Comparison of ENCODE assay signal across 1 cellular context in the genomic region with DNA sequence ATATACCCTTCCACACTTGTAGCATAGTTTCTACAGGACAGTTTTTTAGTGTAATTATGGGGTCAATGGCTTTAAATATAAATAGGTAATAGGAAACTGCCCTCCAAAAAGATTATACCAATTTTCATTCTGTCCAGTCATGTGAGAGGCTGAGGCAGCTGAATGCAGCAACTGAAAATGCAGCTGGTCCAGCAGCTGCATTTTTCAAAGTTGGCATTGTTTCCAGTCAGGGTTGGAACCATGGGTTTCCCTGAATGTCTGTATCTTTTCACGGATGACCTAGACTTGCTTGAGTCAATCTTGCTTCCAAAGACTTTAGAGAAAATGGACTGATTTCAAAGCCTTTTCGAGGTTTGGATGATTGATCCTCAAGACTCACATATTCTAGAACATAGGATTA.
TF ChIP-seq lines count a peak whose summit lies in the region.

No MANE protein-coding gene starts in this region.

TF ChIP-seq in A549, 52 proteins besides CTCF, POLR2A, EP300 and RAD21 (continued from another document):
- TF ChIP-seq, protein P1, sequence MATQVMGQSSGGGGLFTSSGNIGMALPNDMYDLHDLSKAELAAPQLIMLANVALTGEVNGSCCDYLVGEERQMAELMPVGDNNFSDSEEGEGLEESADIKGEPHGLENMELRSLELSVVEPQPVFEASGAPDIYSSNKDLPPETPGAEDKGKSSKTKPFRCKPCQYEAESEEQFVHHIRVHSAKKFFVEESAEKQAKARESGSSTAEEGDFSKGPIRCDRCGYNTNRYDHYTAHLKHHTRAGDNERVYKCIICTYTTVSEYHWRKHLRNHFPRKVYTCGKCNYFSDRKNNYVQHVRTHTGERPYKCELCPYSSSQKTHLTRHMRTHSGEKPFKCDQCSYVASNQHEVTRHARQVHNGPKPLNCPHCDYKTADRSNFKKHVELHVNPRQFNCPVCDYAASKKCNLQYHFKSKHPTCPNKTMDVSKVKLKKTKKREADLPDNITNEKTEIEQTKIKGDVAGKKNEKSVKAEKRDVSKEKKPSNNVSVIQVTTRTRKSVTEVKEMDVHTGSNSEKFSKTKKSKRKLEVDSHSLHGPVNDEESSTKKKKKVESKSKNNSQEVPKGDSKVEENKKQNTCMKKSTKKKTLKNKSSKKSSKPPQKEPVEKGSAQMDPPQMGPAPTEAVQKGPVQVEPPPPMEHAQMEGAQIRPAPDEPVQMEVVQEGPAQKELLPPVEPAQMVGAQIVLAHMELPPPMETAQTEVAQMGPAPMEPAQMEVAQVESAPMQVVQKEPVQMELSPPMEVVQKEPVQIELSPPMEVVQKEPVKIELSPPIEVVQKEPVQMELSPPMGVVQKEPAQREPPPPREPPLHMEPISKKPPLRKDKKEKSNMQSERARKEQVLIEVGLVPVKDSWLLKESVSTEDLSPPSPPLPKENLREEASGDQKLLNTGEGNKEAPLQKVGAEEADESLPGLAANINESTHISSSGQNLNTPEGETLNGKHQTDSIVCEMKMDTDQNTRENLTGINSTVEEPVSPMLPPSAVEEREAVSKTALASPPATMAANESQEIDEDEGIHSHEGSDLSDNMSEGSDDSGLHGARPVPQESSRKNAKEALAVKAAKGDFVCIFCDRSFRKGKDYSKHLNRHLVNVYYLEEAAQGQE (IDR thresholded peaks at IDR 0.05) = no peak
- TF ChIP-seq, protein P2, sequence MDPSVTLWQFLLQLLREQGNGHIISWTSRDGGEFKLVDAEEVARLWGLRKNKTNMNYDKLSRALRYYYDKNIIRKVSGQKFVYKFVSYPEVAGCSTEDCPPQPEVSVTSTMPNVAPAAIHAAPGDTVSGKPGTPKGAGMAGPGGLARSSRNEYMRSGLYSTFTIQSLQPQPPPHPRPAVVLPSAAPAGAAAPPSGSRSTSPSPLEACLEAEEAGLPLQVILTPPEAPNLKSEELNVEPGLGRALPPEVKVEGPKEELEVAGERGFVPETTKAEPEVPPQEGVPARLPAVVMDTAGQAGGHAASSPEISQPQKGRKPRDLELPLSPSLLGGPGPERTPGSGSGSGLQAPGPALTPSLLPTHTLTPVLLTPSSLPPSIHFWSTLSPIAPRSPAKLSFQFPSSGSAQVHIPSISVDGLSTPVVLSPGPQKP (IDR thresholded peaks at IDR 0.05; ENCODE audit: low read depth, low read length) = no peak
- TF ChIP-seq RFX5 (IDR thresholded peaks at IDR 0.05) (no peak), CHD4 (IDR thresholded peaks at IDR 0.05; ENCODE audit: borderline replicate concordance) (no peak), HDAC2 (IDR thresholded peaks at IDR 0.05) (no peak), SMC3 (IDR thresholded peaks at IDR 0.05) (no peak)
